In the genomic region with DNA sequence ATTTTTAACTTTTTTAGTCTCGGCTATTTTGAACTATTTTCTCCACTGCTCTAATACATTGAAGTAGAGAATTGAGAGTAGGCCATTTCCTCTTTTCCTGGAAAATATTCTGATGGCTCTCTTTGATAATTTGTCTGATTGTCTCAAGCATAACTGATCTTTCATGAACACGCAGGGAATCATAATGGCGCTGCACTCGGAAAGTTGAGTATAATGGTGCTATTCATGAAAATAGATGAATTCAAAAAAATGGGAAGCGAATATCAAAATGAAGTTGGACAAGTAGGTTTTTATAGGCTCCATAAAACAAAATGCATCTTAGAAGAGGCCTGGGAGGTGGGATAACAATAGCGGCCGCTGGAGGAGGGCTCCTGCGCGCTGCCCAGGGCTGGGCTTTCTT, we compare ENCODE assay signal across 26 cellular contexts. TPM values are rescaled to one million over a fixed set of nuclear protein-coding genes. Genes with fewer than 3 reads are reported as not detected.
A peak's percentile ranks its signal among the peaks of the same experiment; 100 is the strongest.
DNase-seq lines count a peak whose midpoint lies in the region; ATAC-seq, FAIRE-seq and TF ChIP-seq lines count a peak whose summit lies in the region.
"Had no signal": no experiment of that assay in that cellular context is flagged by ENCODE, and none has a peak within 500 bp of the region (broad histone marks: within the 10 kb centered on the region; RNA-seq: fewer than 3 reads in every experiment).

No MANE protein-coding gene starts in this region.

- H3K56ac ChIP-seq in IMR-90 (ENCODE audit: extremely low read depth, insufficient read depth, low read length) = no peak overlapping the region

- peaks cover 43% of the 10 kb centered on the region for H4K20me1 ChIP-seq in IMR-90 (ENCODE audit: insufficient read depth, low read length)

- H3K36me3 ChIP-seq in IMR-90 (ENCODE audit: control insufficient read depth, insufficient read depth, low read length) (peaks cover 27% of the 10 kb centered on the region), endodermal cell (ENCODE audit: control insufficient read depth, insufficient read depth, low read length) (peaks cover 76% of the 10 kb centered on the region), stomach smooth muscle (ENCODE audit: control insufficient read depth in 2 of 2, insufficient read depth in 2 of 2, low read length in 2 of 2) (peaks cover 0 to 6% of the 10 kb centered on the region in 2 donors), kidney (ENCODE audit: control insufficient read depth in 1 of 2, insufficient read depth in 2 of 2, low read length in 2 of 2) (no peaks in the 10 kb centered on the region)

- H3K9me1 ChIP-seq in IMR-90 (ENCODE audit: insufficient read depth, low read length) = peaks cover 61% of the 10 kb centered on the region

- TF ChIP-seq RAD21 in IMR-90 (IDR thresholded peaks at IDR 0.05; ENCODE audit: low read length) = no peak

- no peak overlapping the region for H3K23ac ChIP-seq in IMR-90 (ENCODE audit: low read depth, low read length)

- CTCF ChIA-PET in IMR-90 (lab: Yijun Ruan, JAX) = no interaction called here

- peak overlapping the region; percentile 44 for H3K27ac Mint-ChIP-seq in endodermal cell
- peak overlapping the region; percentile 20 to 97 (median 29) for H3K27ac Mint-ChIP-seq in nephron
- no peak overlapping the region for H3K27ac Mint-ChIP-seq in activated naive CD8-positive, alpha-beta T cell treated with anti-CD3 and anti-CD28 coated beads for 36 hours
- H3K27ac Mint-ChIP-seq: activated naive CD4-positive, alpha-beta T cell treated with anti-CD3 and anti-CD28 coated beads, Interleukin-2, amount 50 U/mL, for 72 hours; activated T-helper 17 cell treated with anti-CD3 and anti-CD28 coated beads, Interleukin-2, amount 50 U/mL, for 72 hours had no signal

- H3K27me3 ChIP-seq in IMR-90 (ENCODE audit: control insufficient read depth, insufficient read depth, low read length) = no peaks in the 10 kb centered on the region
- H3K27me3 ChIP-seq in endodermal cell (ENCODE audit: control insufficient read depth, insufficient read depth, low read length, poor library complexity, severe bottlenecking) = no peaks in the 10 kb centered on the region
- H3K27me3 ChIP-seq in stomach smooth muscle (ENCODE audit: control insufficient read depth in 1 of 2, insufficient read depth in 2 of 2, low read length in 2 of 2) = no peaks in the 10 kb centered on the region

- in situ Hi-C loops in IMR-90 (cut with MboI; ENCODE audit: low sequenced_read_pairs) = no loop called here

- no peak for TF ChIP-seq POLR2A in IMR-90 (IDR thresholded peaks at IDR 0.05; ENCODE audit: low read depth, low read length)

- peak overlapping the region; percentile 73; the same call in 1 of the 2 replicates for H4K91ac ChIP-seq in IMR-90 (ENCODE audit: insufficient read depth, low read depth, low read length)

- TF ChIP-seq CTCF in IMR-90 (conservative IDR thresholded peaks at IDR 0.05; ENCODE audit: low read depth, low read length) = no peak
- TF ChIP-seq CTCF in endodermal cell (conservative IDR thresholded peaks at IDR 0.05) = no peak
- TF ChIP-seq CTCF in nephron (IDR thresholded peaks at IDR 0.05; ENCODE audit: unreplicated experiment in 3 of 3) = no peak
- TF ChIP-seq CTCF in kidney (IDR thresholded peaks at IDR 0.05; ENCODE audit: borderline replicate concordance, extremely low read depth, insufficient read depth) = no peak

- no CpG with 5 or more reads among the region's 9 CpGs for WGBS in IMR-90 (ENCODE audit: extremely low coverage in 2 of 2, insufficient read length in 1 of 2), 2 experiments
- 98% methylated on average over 7 to 9 of the region's 9 CpGs for WGBS in endodermal cell (ENCODE audit: insufficient coverage in 1 of 2, insufficient read length in 1 of 2), 2 experiments

- H3K4me1 Mint-ChIP-seq in endodermal cell = peaks cover 50% of the 10 kb centered on the region
- H3K4me1 Mint-ChIP-seq in nephron = peaks cover 80% of the 10 kb centered on the region
- H3K4me1 Mint-ChIP-seq in activated naive CD8-positive, alpha-beta T cell treated with anti-CD3 and anti-CD28 coated beads for 36 hours = peaks cover 18% of the 10 kb centered on the region

- H3K18ac ChIP-seq in IMR-90 (ENCODE audit: low read depth, low read length) = no peak overlapping the region

- no peak overlapping the region for H3K4me3 ChIP-seq in IMR-90 (ENCODE audit: insufficient read depth, low read depth, low read length)
- no peak overlapping the region for H3K4me3 ChIP-seq in endodermal cell (ENCODE audit: low read length)
- no peak overlapping the region for H3K4me3 ChIP-seq in stomach smooth muscle (ENCODE audit: low read length in 2 of 2)
- H3K4me3 ChIP-seq in kidney (ENCODE audit: low read length in 2 of 2) = no peak overlapping the region
- H3K4me3 ChIP-seq: GM12878 had no signal

- H3K27me3 Mint-ChIP-seq in endodermal cell (ENCODE audit: insufficient read depth) (no peaks in the 10 kb centered on the region), nephron (ENCODE audit: low read depth) (no peaks in the 10 kb centered on the region)
- H3K27me3 Mint-ChIP-seq in activated naive CD8-positive, alpha-beta T cell treated with anti-CD3 and anti-CD28 coated beads for 36 hours = peaks cover 23% of the 10 kb centered on the region

- H2BK5ac ChIP-seq in IMR-90 (ENCODE audit: low read depth, low read length, poor library complexity, severe bottlenecking) = peak overlapping the region; percentile 96

- H2BK120ac ChIP-seq in IMR-90 (ENCODE audit: low read depth, low read length) = peak overlapping the region; percentile 82; the same call in 1 of the 2 replicates

- no peak overlapping the region for H2BK20ac ChIP-seq in IMR-90 (ENCODE audit: low read depth, low read length)

- H3K4me1 ChIP-seq in IMR-90 (ENCODE audit: control insufficient read depth, insufficient read depth, low read length) = peaks cover 65% of the 10 kb centered on the region
- peaks cover 30% of the 10 kb centered on the region for H3K4me1 ChIP-seq in endodermal cell (ENCODE audit: control insufficient read depth, insufficient read depth, low read length)
- H3K4me1 ChIP-seq in stomach smooth muscle (ENCODE audit: control insufficient read depth, insufficient read depth, low read length) = peaks cover 89% of the 10 kb centered on the region
- H3K4me1 ChIP-seq in kidney (ENCODE audit: control insufficient read depth in 1 of 2, insufficient read depth in 1 of 2, low read depth in 1 of 2, low read length in 2 of 2) = peaks cover 10 to 11% of the 10 kb centered on the region in 2 donors

- no peak overlapping the region for H3K9ac ChIP-seq in IMR-90 (ENCODE audit: low read depth, low read length)
- H3K9ac ChIP-seq in endodermal cell (ENCODE audit: extremely low read depth, low read length, poor library complexity, severe bottlenecking) = no peak overlapping the region
- H3K9ac ChIP-seq in stomach smooth muscle (ENCODE audit: low read length in 2 of 2) = peak overlapping the region in 1 of 2 donors; percentile 85
- no peak overlapping the region for H3K9ac ChIP-seq in kidney (ENCODE audit: low read length in 2 of 2)

- dilution Hi-C loops in IMR-90 (cut with HindIII; ENCODE audit: low sequenced_read_pairs, unreplicated experiment) = no loop called here

- no peak overlapping the region for H3K14ac ChIP-seq in IMR-90 (replicated peaks; ENCODE audit: low read depth, low read length)

- no peak overlapping the region for H3K4me3 Mint-ChIP-seq in endodermal cell
- no peak overlapping the region for H3K4me3 Mint-ChIP-seq in nephron
- no peak overlapping the region for H3K4me3 Mint-ChIP-seq in activated naive CD8-positive, alpha-beta T cell treated with anti-CD3 and anti-CD28 coated beads for 36 hours
- H3K4me3 Mint-ChIP-seq: activated T-helper 17 cell treated with anti-CD3 and anti-CD28 coated beads, Interleukin-2, amount 50 U/mL, for 72 hours had no signal

- H2BK15ac ChIP-seq in IMR-90 (ENCODE audit: low read depth, low read length) = no peak overlapping the region

- POLR2A ChIA-PET in IMR-90 (lab: Charles Lee; ENCODE audit: unreplicated experiment) = interaction anchor here (0.5 kb wide), 1 partner anchor 24 kb away, joined by 3 read pairs; no protein-coding TSS in a partner anchor

- no peak overlapping the region for H2AFZ ChIP-seq in IMR-90 (replicated peaks; ENCODE audit: low read length, poor library complexity)

- H3K27ac ChIP-seq in IMR-90 (ENCODE audit: insufficient read depth, low read length) (no peak overlapping the region), endodermal cell (ENCODE audit: low read depth, low read length) (no peak overlapping the region), stomach smooth muscle (ENCODE audit: low read length) (peak overlapping the region; percentile 100), kidney (ENCODE audit: low read depth in 2 of 2, low read length in 2 of 2) (no peak overlapping the region)

- peaks cover 46 to 95% of the 10 kb centered on the region in 2 experiments for H3K79me1 ChIP-seq in IMR-90 (ENCODE audit: low read depth in 1 of 2, low read length in 2 of 2)

- H3K36me3 Mint-ChIP-seq in endodermal cell (ENCODE audit: low read depth) (peaks cover 54% of the 10 kb centered on the region), nephron (ENCODE audit: low read depth) (peaks cover 35% of the 10 kb centered on the region)
- H3K36me3 Mint-ChIP-seq in activated naive CD8-positive, alpha-beta T cell treated with anti-CD3 and anti-CD28 coated beads for 36 hours = no peaks in the 10 kb centered on the region

- intact Hi-C loops in IMR-90 (cut with micrococcal nuclease) (no loop called here), kidney (cut with DNase I) (no loop called here)

- H2AK9ac ChIP-seq in IMR-90 (replicated peaks; ENCODE audit: low read depth, low read length, poor library complexity) = no peak overlapping the region

- no peak overlapping the region; the same call in 1 of the 2 replicates for H4K5ac ChIP-seq in IMR-90 (ENCODE audit: low read depth, low read length)

- ATAC-seq in IMR-90 (ENCODE audit: low read depth) = no peak
- ATAC-seq: activated naive CD4-positive, alpha-beta T cell treated with anti-CD3 and anti-CD28 coated beads, Interleukin-2, amount 50 U/mL, for 72 hours; activated T-helper 17 cell treated with anti-CD3 and anti-CD28 coated beads, Interleukin-2, amount 50 U/mL, for 72 hours; esophagus mucosa; GM12878; stimulated activated naive CD8-positive, alpha-beta T cell treated with anti-CD3 and anti-CD28 coated beads, Interleukin-15, Interleukin-2, amounts not matched to agents 100 U/mL and 50 U/mL, for 24 hours had no signal

- peak overlapping the region; percentile 28 to 96; a peak in 1 of 4 replicates for H4K8ac ChIP-seq in IMR-90 (ENCODE audit: low read depth in 2 of 2, low read length in 2 of 2)

- FAIRE-seq in kidney (lab: Jason Lieb, UNC) = no peak
- FAIRE-seq: GM12878 had no signal

- no TSS peak for BruUV-seq in IMR-90 (replicated peaks; lab: Mats Ljungman, UMichigan)

- H3K9me3 Mint-ChIP-seq in endodermal cell = no peaks in the 10 kb centered on the region
- no peaks in the 10 kb centered on the region for H3K9me3 Mint-ChIP-seq in nephron
- H3K9me3 Mint-ChIP-seq in activated naive CD8-positive, alpha-beta T cell treated with anti-CD3 and anti-CD28 coated beads for 36 hours = no peaks in the 10 kb centered on the region

- DNase-seq in IMR-90 = no peak
- no peak for DNase-seq in endodermal cell
- DNase-seq in activated naive CD8-positive, alpha-beta T cell treated with anti-CD3 and anti-CD28 coated beads for 36 hours = no peak
- no peak for DNase-seq in DMS 273 (lab: John Stamatoyannopoulos, UW; ENCODE audit: unreplicated experiment)
- DNase-seq in OCI-M1 (lab: John Stamatoyannopoulos, UW) = no peak
- no peak for DNase-seq in kidney
- DNase-seq: Caco-2; cerebellar nuclear complex; DND-41; GOT3; islet precursor cell; MM.1S; NCI-H1417; NCI-H82; occipital lobe; retina; SHP77; stimulated activated naive CD8-positive, alpha-beta T cell treated with anti-CD3 and anti-CD28 coated beads, Interleukin-15, Interleukin-2, amounts not matched to agents 100 U/mL and 50 U/mL, for 24 hours; SW 1271; T1000 had no signal

- H3K9me3 ChIP-seq in IMR-90 (ENCODE audit: control insufficient read depth, insufficient read depth, low read length) (no peaks in the 10 kb centered on the region), endodermal cell (ENCODE audit: control insufficient read depth, low read length) (no peaks in the 10 kb centered on the region), stomach smooth muscle (ENCODE audit: control insufficient read depth in 2 of 2, low read length in 2 of 2) (no peaks in the 10 kb centered on the region), kidney (ENCODE audit: control insufficient read depth in 1 of 2, low read length in 2 of 2) (no peaks in the 10 kb centered on the region)
- H3K9me3 ChIP-seq: Caco-2 had no signal

- H3K4me2 ChIP-seq in IMR-90 (ENCODE audit: low read depth, low read length) = no peak overlapping the region

- H2AK5ac ChIP-seq in IMR-90 (ENCODE audit: low read depth, low read length) = 0 out of 2 replicates have a peak overlapping the region, but pooled peaks have one; percentile 91

- peak overlapping the region; percentile 90; the same call in 1 of the 2 replicates for H3K4ac ChIP-seq in IMR-90 (ENCODE audit: low read depth, low read length)

RNA-seq across cellular contexts. Expression of a gene that starts 29.0 kb away (rescaled TPM):
- 90.7 and 97.5 TPM in 2 replicates for total RNA-seq in IMR-90 (2012; rRNA removed)
- polyA plus RNA-seq in IMR-90 (2012; rRNA removed) = 457 and 533 TPM in 2 replicates
- 220 and 733 TPM in 2 replicates for polyA plus RNA-seq in IMR-90 (2012; cell fraction: cytosol; rRNA removed)
- 553 and 1,147 TPM in 2 replicates for polyA plus RNA-seq in IMR-90 (2012; cell fraction: nucleus; rRNA removed; ENCODE audit: low replicate concordance)
- total RNA-seq in endodermal cell = 100 to 1,000 TPM; 388 to 398 TPM
- 216 TPM for polyA plus RNA-seq in endodermal cell (2013, experiment 1 of 2)
- 219 TPM for polyA plus RNA-seq in endodermal cell (2013, experiment 2 of 2)
- not detected for total RNA-seq in activated naive CD8-positive, alpha-beta T cell treated with anti-CD3 and anti-CD28 coated beads for 36 hours
- 265 TPM for total RNA-seq in kidney
- polyA plus RNA-seq in kidney (ENCODE audit: insufficient read depth, low read depth, low replicate concordance) = 126 TPM

RNA-seq across cellular contexts. Expression of a gene that starts 29.2 kb away (rescaled TPM):
- total RNA-seq in IMR-90 (2012; rRNA removed) (230 and 263 TPM in 2 replicates), endodermal cell (100 to 1,000 TPM; 702 to 764 TPM), kidney (218 TPM)
- polyA plus RNA-seq in IMR-90 (2012; rRNA removed) (301 and 337 TPM in 2 replicates), kidney (ENCODE audit: insufficient read depth, low read depth, low replicate concordance) (53.0 TPM)
- polyA plus RNA-seq in IMR-90 (2012; cell fraction: cytosol; rRNA removed) = 173 and 272 TPM in 2 replicates
- polyA plus RNA-seq in IMR-90 (2012; cell fraction: nucleus; rRNA removed; ENCODE audit: low replicate concordance) = 217 and 287 TPM in 2 replicates
- 174 TPM for polyA plus RNA-seq in endodermal cell (2013, experiment 1 of 2)
- 194 TPM for polyA plus RNA-seq in endodermal cell (2013, experiment 2 of 2)
- not detected for total RNA-seq in activated naive CD8-positive, alpha-beta T cell treated with anti-CD3 and anti-CD28 coated beads for 36 hours
- total RNA-seq: activated T-helper 17 cell treated with anti-CD3 and anti-CD28 coated beads, Interleukin-2, amount 50 U/mL, for 72 hours had no signal

Comparison
In these comparisons a context has a peak if more than half of its experiments do, and no peak if none do; other contexts are left out.
1. RNA of a gene that starts 29.0 kb away (total RNA-seq): 388 to 398 TPM in endodermal cell, 265 TPM in kidney (single experiment) and 90.7 to 97.5 TPM in IMR-90; not detected in activated naive CD8-positive, alpha-beta T cell treated with anti-CD3 and anti-CD28 coated beads for 36 hours; every median in the first group is over 10 times any median in the second.
2. RNA of a gene that starts 29.2 kb away (total RNA-seq): 702 to 764 TPM in endodermal cell, 230 to 263 TPM in IMR-90 and 218 TPM in kidney (single experiment); not detected in activated naive CD8-positive, alpha-beta T cell treated with anti-CD3 and anti-CD28 coated beads for 36 hours; every median in the first group is over 100 times any median in the second.